8 cellular contexts compared by ENCODE assay signal in the genomic region with DNA sequence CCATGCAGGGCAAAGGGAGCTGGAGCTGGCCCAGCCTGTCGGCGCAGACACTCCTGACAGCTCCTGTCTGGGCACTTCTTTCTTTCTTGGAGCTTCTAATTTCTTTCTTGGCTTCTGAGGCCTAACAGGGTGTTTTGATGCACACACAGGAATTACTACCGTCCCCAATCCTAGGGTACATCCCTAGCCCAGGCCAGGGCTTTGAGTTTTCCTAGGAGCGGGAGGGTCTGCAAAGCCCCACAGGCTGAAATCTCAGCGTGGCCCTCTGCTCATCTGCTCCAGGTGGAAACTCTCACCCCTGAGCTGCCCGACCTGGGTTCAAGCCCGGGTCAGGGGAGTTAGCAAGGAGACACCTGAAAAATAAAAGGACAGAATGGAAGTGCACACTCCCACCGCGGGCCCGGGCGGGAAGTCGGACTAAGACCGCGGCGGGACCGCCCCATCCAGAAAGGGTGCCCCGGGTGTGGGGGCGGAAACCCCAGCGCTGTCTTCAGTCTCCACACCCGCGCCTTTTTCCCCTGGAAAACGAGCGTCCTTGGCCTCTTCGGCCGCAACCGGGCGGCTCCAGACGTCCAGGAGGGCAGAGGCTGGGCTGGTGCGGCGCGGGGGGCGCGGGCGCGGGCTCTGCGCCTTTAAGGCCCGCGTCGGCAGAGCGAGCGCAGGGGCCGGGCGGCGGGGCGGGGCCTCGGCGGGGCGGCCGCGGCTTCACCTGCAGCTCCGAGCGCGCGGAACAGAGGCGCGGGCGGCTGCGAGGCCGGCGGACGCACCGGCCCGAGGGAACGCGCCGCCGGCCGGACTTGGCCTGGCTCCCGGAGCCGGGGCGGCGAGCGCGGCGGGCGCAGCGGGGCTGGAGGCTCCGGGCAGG. TPM values are rescaled to one million over a fixed set of nuclear protein-coding genes. Genes with fewer than 3 reads are reported as not detected.
A peak's percentile ranks its signal among the peaks of the same experiment; 100 is the strongest.
DNase-seq lines count a peak whose midpoint lies in the region; ATAC-seq, FAIRE-seq and TF ChIP-seq lines count a peak whose summit lies in the region.

TSS of gene CDH4 (plus strand) at position 733 of the 865 bp plus-strand sequence.

- in situ Hi-C loops in ACHN (cut with HindIII; ENCODE audit: low pct_ligation_motif_present, low pct_unique_long_range_greater_than_20kb, low sequenced_read_pairs) = no loop called here

- H2AK5ac ChIP-seq in mesenchymal stem cell (ENCODE audit: low read length, severe bottlenecking) = no peak within 1 kb of the TSS

- H3K23ac ChIP-seq in mesenchymal stem cell (ENCODE audit: low read length in 2 of 2) = peak within 1 kb of the TSS in 1 of 2 experiments; percentile 16

- H3K36me3 ChIP-seq in mesenchymal stem cell (ENCODE audit: control insufficient read depth in 1 of 2, insufficient read depth in 2 of 2, low read depth in 1 of 2, low read length in 2 of 2) = peaks cover 0 to 4% of the 10 kb centered on the region in 2 experiments

- H3K4me3 ChIP-seq in choroid plexus epithelial cell (ENCODE audit: low read depth, low read length) = peak within 1 kb of the TSS; percentile 55
- H3K4me3 ChIP-seq in mesenchymal stem cell (ENCODE audit: insufficient read depth in 1 of 2, low read depth in 1 of 2, low read length in 2 of 2) = peak within 1 kb of the TSS; percentile 66 to 68

- H3K4me1 ChIP-seq in mesenchymal stem cell (ENCODE audit: control insufficient read depth, insufficient read depth, low read depth, low read length) = peaks cover 18% of the 10 kb centered on the region

- peak; percentile 52 for FAIRE-seq in HTR-8/SVneo (lab: Jason Lieb, UNC)

- H2BK5ac ChIP-seq in mesenchymal stem cell (ENCODE audit: low read depth, low read length, poor library complexity, severe bottlenecking) = no peak within 1 kb of the TSS

- no peak within 1 kb of the TSS for H4K91ac ChIP-seq in mesenchymal stem cell (ENCODE audit: low read length)

- 6% methylated on average over 53 of the region's 78 CpGs for WGBS in mesenchymal stem cell

- peak within 1 kb of the TSS; percentile 12 to 68 for H2BK12ac ChIP-seq in mesenchymal stem cell (ENCODE audit: low read length in 2 of 2)

- peak within 1 kb of the TSS; percentile 85 for H3K4me2 ChIP-seq in mesenchymal stem cell (ENCODE audit: low read length, poor library complexity, severe bottlenecking)

- H4K8ac ChIP-seq in mesenchymal stem cell (ENCODE audit: low read length) = no peak within 1 kb of the TSS

- H3K18ac ChIP-seq in mesenchymal stem cell (ENCODE audit: low read depth in 1 of 2, low read length in 2 of 2) = peak within 1 kb of the TSS in 1 of 2 experiments; percentile 74

- peaks cover 2% of the 10 kb centered on the region for H3K79me1 ChIP-seq in mesenchymal stem cell (replicated peaks; ENCODE audit: low read length, poor library complexity, severe bottlenecking)

- no peak for TF ChIP-seq CTCF in choroid plexus epithelial cell (conservative IDR thresholded peaks at IDR 0.05; ENCODE audit: low read depth, low read length)

- H3K9me3 ChIP-seq in mesenchymal stem cell (ENCODE audit: control insufficient read depth, low read length) = no peaks in the 10 kb centered on the region

- H3K4ac ChIP-seq in mesenchymal stem cell (ENCODE audit: low read depth in 1 of 2, low read length in 2 of 2) = peak within 1 kb of the TSS in 1 of 2 experiments; percentile 32

- peaks cover 33 to 58% of the 10 kb centered on the region in 2 experiments for H3K27me3 ChIP-seq in mesenchymal stem cell (ENCODE audit: control insufficient read depth in 1 of 2, insufficient read depth in 1 of 2, low read length in 2 of 2)

- peak within 1 kb of the TSS; percentile 65 for H2AFZ ChIP-seq in mesenchymal stem cell (ENCODE audit: low read depth, low read length)

- peak; percentile 46 for DNase-seq in ACHN
- peak; percentile 60 for DNase-seq in HTR-8/SVneo (ENCODE audit: insufficient read length, low spot score)
- DNase-seq in choroid plexus epithelial cell (ENCODE audit: low read depth) = peak; percentile 21
- peak; percentile 22 for DNase-seq in mesenchymal stem cell
- no peak for DNase-seq in NCI-H1694 treated with DMSO at 0.1 percent for 48 hours (lab: John Stamatoyannopoulos, UW)
- DNase-seq in stimulated activated CD4-positive, alpha-beta T cell treated with anti-CD3 and anti-CD28 coated beads, Interleukin-4, amount 100 ng/mL, for 1 hour = no peak

- no peak within 1 kb of the TSS for H3K14ac ChIP-seq in mesenchymal stem cell (ENCODE audit: low read length in 2 of 2)

- H3K27ac ChIP-seq in mesenchymal stem cell (ENCODE audit: low read length, poor library complexity, severe bottlenecking) = no peak within 1 kb of the TSS

- peak within 1 kb of the TSS; percentile 67 for H2BK15ac ChIP-seq in mesenchymal stem cell (ENCODE audit: low read depth, poor library complexity, severe bottlenecking)

- no peak within 1 kb of the TSS for H3K9ac ChIP-seq in mesenchymal stem cell (ENCODE audit: low read length)

- ATAC-seq in HG03521 (IDR thresholded peaks at IDR 0.05; ENCODE audit: unreplicated experiment) (no peak), GM19467 (IDR thresholded peaks at IDR 0.05; ENCODE audit: unreplicated experiment) (no peak)

- peak within 1 kb of the TSS; percentile 22 for H2BK120ac ChIP-seq in mesenchymal stem cell (ENCODE audit: low read depth, low read length)

RNA-seq across cellular contexts. Expression of gene CDH4, which starts in this region (rescaled TPM):
- polyA plus RNA-seq in mesenchymal stem cell (2013, experiment 1 of 2) = 11.5 TPM
- polyA plus RNA-seq in mesenchymal stem cell (2013, experiment 2 of 2) = 11.1 TPM

Comparison
In these comparisons a context has a peak if more than half of its experiments do, and no peak if none do; other contexts are left out.
1. DNase-seq: peak in ACHN (single experiment), HTR-8/SVneo (single experiment), choroid plexus epithelial cell (single experiment) and mesenchymal stem cell (single experiment); none in NCI-H1694 treated with DMSO at 0.1 percent for 48 hours (single experiment) and stimulated activated CD4-positive, alpha-beta T cell treated with anti-CD3 and anti-CD28 coated beads, Interleukin-4, amount 100 ng/mL, for 1 hour (single experiment).